10 cellular contexts compared by ENCODE assay signal in genomic region chr1:52554756-52555155, GRCh38. TPM values are rescaled to one million over a fixed set of nuclear protein-coding genes. Genes with fewer than 3 reads are reported as not detected.
A peak's percentile ranks its signal among the peaks of the same experiment; 100 is the strongest.
DNase-seq lines count a peak whose midpoint lies in the region; ATAC-seq and TF ChIP-seq lines count a peak whose summit lies in the region.
"Had no signal": no experiment of that assay in that cellular context is flagged by ENCODE, and none has a peak within 500 bp of the region (broad histone marks: within the 10 kb centered on the region; RNA-seq: fewer than 3 reads in every experiment).

No MANE protein-coding gene starts in this region.

- no peak overlapping the region for H2BK5ac ChIP-seq in IMR-90 (ENCODE audit: low read depth, low read length, poor library complexity, severe bottlenecking)
- no peak overlapping the region for H2BK5ac ChIP-seq in mesenchymal stem cell (ENCODE audit: low read depth, low read length, poor library complexity, severe bottlenecking)

- peak overlapping the region; percentile 31 to 92; a peak in 2 of 4 replicates for H4K8ac ChIP-seq in IMR-90 (ENCODE audit: low read depth in 2 of 2, low read length in 2 of 2)
- peak overlapping the region; percentile 41 for H4K8ac ChIP-seq in mesenchymal stem cell (ENCODE audit: low read length)

- H3K4me1 ChIP-seq in IMR-90 (ENCODE audit: control insufficient read depth, insufficient read depth, low read length) = peaks cover 4% of the 10 kb centered on the region
- no peaks in the 10 kb centered on the region for H3K4me1 ChIP-seq in mesenchymal stem cell (ENCODE audit: control insufficient read depth, insufficient read depth, low read depth, low read length)

- H3K4me3 Mint-ChIP-seq in activated CD8-positive, alpha-beta T cell treated with anti-CD3 and anti-CD28 coated beads, Interleukin-2, amount 10 ng/mL, durations not matched to agents 7 days and 5 days = peak overlapping the region; percentile 65

- no peak overlapping the region for H2AFZ ChIP-seq in IMR-90 (replicated peaks; ENCODE audit: low read length, poor library complexity)
- H2AFZ ChIP-seq in mesenchymal stem cell (ENCODE audit: low read depth, low read length) = no peak overlapping the region

- H3K9ac ChIP-seq in IMR-90 (ENCODE audit: low read depth, low read length) = no peak overlapping the region
- H3K9ac ChIP-seq in mesenchymal stem cell (ENCODE audit: low read length) = peak overlapping the region; percentile 91

- H3K4ac ChIP-seq in IMR-90 (ENCODE audit: low read depth, low read length) = no peak overlapping the region
- peak overlapping the region in 1 of 2 experiments; percentile 51 for H3K4ac ChIP-seq in mesenchymal stem cell (ENCODE audit: low read depth in 1 of 2, low read length in 2 of 2)

- H3K14ac ChIP-seq in IMR-90 (replicated peaks; ENCODE audit: low read depth, low read length) = 0 out of 2 replicates have a peak overlapping the region, but pooled peaks have one; percentile 10
- no peak overlapping the region for H3K14ac ChIP-seq in mesenchymal stem cell (ENCODE audit: low read length in 2 of 2)

- DNase-seq in COR-L47 (lab: John Stamatoyannopoulos, UW) = peak; percentile 75
- peak; percentile 31 for DNase-seq in IMR-90
- no peak for DNase-seq in activated CD8-positive, alpha-beta T cell treated with anti-CD3 and anti-CD28 coated beads, Interleukin-2, amount 10 ng/mL, durations not matched to agents 7 days and 5 days
- peak; percentile 30 for DNase-seq in mesenchymal stem cell
- no peak for DNase-seq in KG1 (lab: John Stamatoyannopoulos, UW)
- DNase-seq in NCI-H446 treated with DMSO at 0.1 percent for 48 hours (lab: John Stamatoyannopoulos, UW) = no peak
- no peak for DNase-seq in NCI-H524 (lab: John Stamatoyannopoulos, UW)
- DNase-seq: HCEC 1CT, mucosa of descending colon had no signal

- TF ChIP-seq RAD21 in IMR-90 (IDR thresholded peaks at IDR 0.05; ENCODE audit: low read length) = no peak

- no TSS peak for BruUV-seq in IMR-90 (replicated peaks; lab: Mats Ljungman, UMichigan)

- H3K27me3 ChIP-seq in IMR-90 (ENCODE audit: control insufficient read depth, insufficient read depth, low read length) = no peaks in the 10 kb centered on the region
- no peaks in the 10 kb centered on the region for H3K27me3 ChIP-seq in mesenchymal stem cell (ENCODE audit: control insufficient read depth in 1 of 2, insufficient read depth in 1 of 2, low read length in 2 of 2)

- dilution Hi-C loops in IMR-90 (cut with HindIII; ENCODE audit: low sequenced_read_pairs, unreplicated experiment) = no loop called here

- H2BK15ac ChIP-seq in IMR-90 (ENCODE audit: low read depth, low read length) = no peak overlapping the region
- no peak overlapping the region for H2BK15ac ChIP-seq in mesenchymal stem cell (ENCODE audit: low read depth, poor library complexity, severe bottlenecking)

- peaks cover 21% of the 10 kb centered on the region for H4K20me1 ChIP-seq in IMR-90 (ENCODE audit: insufficient read depth, low read length)

- TF ChIP-seq POLR2A in IMR-90 (IDR thresholded peaks at IDR 0.05; ENCODE audit: low read depth, low read length) = no peak

- peaks cover 2% of the 10 kb centered on the region for H3K36me3 Mint-ChIP-seq in activated CD8-positive, alpha-beta T cell treated with anti-CD3 and anti-CD28 coated beads, Interleukin-2, amount 10 ng/mL, durations not matched to agents 7 days and 5 days (ENCODE audit: low read depth)

- H3K4me3 ChIP-seq in IMR-90 (ENCODE audit: insufficient read depth, low read depth, low read length) (no peak overlapping the region), mesenchymal stem cell (ENCODE audit: insufficient read depth in 1 of 2, low read depth in 1 of 2, low read length in 2 of 2) (peak overlapping the region in 1 of 2 experiments; percentile 83)
- H3K4me3 ChIP-seq: mucosa of descending colon had no signal

- POLR2A ChIA-PET in IMR-90 (lab: Charles Lee; ENCODE audit: unreplicated experiment) = no interaction called here
- POLR2A ChIA-PET in activated CD8-positive, alpha-beta T cell treated with anti-CD3 and anti-CD28 coated beads, Interleukin-2, amount 10 ng/mL, durations not matched to agents 7 days and 5 days (lab: Charles Lee) = interaction anchor here (1.2 kb wide), 1 partner anchor 151 kb away, joined by 4 read pairs; the partner anchor contains the start of gene ORC1

- no peak overlapping the region for H2BK12ac ChIP-seq in mesenchymal stem cell (ENCODE audit: low read length in 2 of 2)

- H3K9me3 Mint-ChIP-seq in activated CD8-positive, alpha-beta T cell treated with anti-CD3 and anti-CD28 coated beads, Interleukin-2, amount 10 ng/mL, durations not matched to agents 7 days and 5 days (ENCODE audit: insufficient read depth) = no peaks in the 10 kb centered on the region

- H3K4me2 ChIP-seq in IMR-90 (ENCODE audit: low read depth, low read length) (no peak overlapping the region; the same call in 1 of the 2 replicates), mesenchymal stem cell (ENCODE audit: low read length, poor library complexity, severe bottlenecking) (no peak overlapping the region)

- peaks cover 3 to 33% of the 10 kb centered on the region in 2 experiments; a peak in 2 of 4 replicates for H3K79me1 ChIP-seq in IMR-90 (ENCODE audit: low read depth in 1 of 2, low read length in 2 of 2)
- peaks cover 3% of the 10 kb centered on the region for H3K79me1 ChIP-seq in mesenchymal stem cell (replicated peaks; ENCODE audit: low read length, poor library complexity, severe bottlenecking)

- no peaks in the 10 kb centered on the region for H3K9me3 ChIP-seq in IMR-90 (ENCODE audit: control insufficient read depth, insufficient read depth, low read length)
- no peaks in the 10 kb centered on the region for H3K9me3 ChIP-seq in mesenchymal stem cell (ENCODE audit: control insufficient read depth, low read length)
- H3K9me3 ChIP-seq: mucosa of descending colon had no signal

- no peaks in the 10 kb centered on the region for H3K36me3 ChIP-seq in IMR-90 (ENCODE audit: control insufficient read depth, insufficient read depth, low read length)
- H3K36me3 ChIP-seq in mesenchymal stem cell (ENCODE audit: control insufficient read depth in 1 of 2, insufficient read depth in 2 of 2, low read depth in 1 of 2, low read length in 2 of 2) = no peaks in the 10 kb centered on the region

- H2BK120ac ChIP-seq in IMR-90 (ENCODE audit: low read depth, low read length) = no peak overlapping the region
- H2BK120ac ChIP-seq in mesenchymal stem cell (ENCODE audit: low read depth, low read length) = no peak overlapping the region

- in situ Hi-C loops in IMR-90 (cut with MboI; ENCODE audit: low sequenced_read_pairs) = no loop called here

- H3K18ac ChIP-seq in IMR-90 (ENCODE audit: low read depth, low read length) (no peak overlapping the region), mesenchymal stem cell (ENCODE audit: low read depth in 1 of 2, low read length in 2 of 2) (no peak overlapping the region)

- WGBS in IMR-90 (ENCODE audit: extremely low coverage in 2 of 2, insufficient read length in 1 of 2), 2 experiments = no CpG with 5 or more reads among the region's 3 CpGs
- WGBS in mesenchymal stem cell = 15% methylated on average over 2 of the region's 3 CpGs

- CTCF ChIA-PET in IMR-90 (lab: Yijun Ruan, JAX) = no interaction called here
- CTCF ChIA-PET in activated CD8-positive, alpha-beta T cell treated with anti-CD3 and anti-CD28 coated beads, Interleukin-2, amount 10 ng/mL, durations not matched to agents 7 days and 5 days (lab: Charles Lee) = interaction anchor here (3.2 kb wide), 1 partner anchor 14 kb away, joined by 10 read pairs; no protein-coding TSS in a partner anchor

- H2AK9ac ChIP-seq in IMR-90 (replicated peaks; ENCODE audit: low read depth, low read length, poor library complexity) = no peak overlapping the region

- H3K9me1 ChIP-seq in IMR-90 (ENCODE audit: insufficient read depth, low read length) = 0 out of 2 replicates have a peak, but pooled peaks cover 3% of the 10 kb centered on the region

- intact Hi-C loops in IMR-90 (cut with micrococcal nuclease) = no loop called here

- H2BK20ac ChIP-seq in IMR-90 (ENCODE audit: low read depth, low read length) = no peak overlapping the region

- H3K27ac Mint-ChIP-seq in activated CD8-positive, alpha-beta T cell treated with anti-CD3 and anti-CD28 coated beads, Interleukin-2, amount 10 ng/mL, durations not matched to agents 7 days and 5 days = peak overlapping the region; percentile 60

- H3K56ac ChIP-seq in IMR-90 (ENCODE audit: extremely low read depth, insufficient read depth, low read length) = no peak overlapping the region

- peaks cover 13% of the 10 kb centered on the region for H3K27me3 Mint-ChIP-seq in activated CD8-positive, alpha-beta T cell treated with anti-CD3 and anti-CD28 coated beads, Interleukin-2, amount 10 ng/mL, durations not matched to agents 7 days and 5 days (ENCODE audit: low read depth)

- H4K5ac ChIP-seq in IMR-90 (ENCODE audit: low read depth, low read length) = no peak overlapping the region

- ATAC-seq in IMR-90 (ENCODE audit: low read depth) (no peak), HG03521 (IDR thresholded peaks at IDR 0.05; ENCODE audit: unreplicated experiment) (no peak)
- ATAC-seq in activated CD8-positive, alpha-beta T cell treated with anti-CD3 and anti-CD28 coated beads, Interleukin-2, amount 10 ng/mL, durations not matched to agents 7 days and 5 days = no peak
- ATAC-seq: mucosa of descending colon had no signal

- no peak for TF ChIP-seq CTCF in IMR-90 (conservative IDR thresholded peaks at IDR 0.05; ENCODE audit: low read depth, low read length)

- no peak overlapping the region for H4K91ac ChIP-seq in IMR-90 (ENCODE audit: insufficient read depth, low read depth, low read length)
- H4K91ac ChIP-seq in mesenchymal stem cell (ENCODE audit: low read length) = no peak overlapping the region

- no peak overlapping the region for H3K27ac ChIP-seq in IMR-90 (ENCODE audit: insufficient read depth, low read length)
- no peak overlapping the region for H3K27ac ChIP-seq in mesenchymal stem cell (ENCODE audit: low read length, poor library complexity, severe bottlenecking)

- H2AK5ac ChIP-seq in IMR-90 (ENCODE audit: low read depth, low read length) = no peak overlapping the region
- peak overlapping the region; percentile 82 for H2AK5ac ChIP-seq in mesenchymal stem cell (ENCODE audit: low read length, severe bottlenecking)

- H3K23ac ChIP-seq in IMR-90 (ENCODE audit: low read depth, low read length) (peak overlapping the region; percentile 63; the same call in 1 of the 2 replicates), mesenchymal stem cell (ENCODE audit: low read length in 2 of 2) (no peak overlapping the region)

- peaks cover 15% of the 10 kb centered on the region for H3K4me1 Mint-ChIP-seq in activated CD8-positive, alpha-beta T cell treated with anti-CD3 and anti-CD28 coated beads, Interleukin-2, amount 10 ng/mL, durations not matched to agents 7 days and 5 days (ENCODE audit: low read depth)

RNA-seq across cellular contexts. Expression of gene TUT4, which starts 1.9 kb away (rescaled TPM):
- total RNA-seq in IMR-90 (2012; rRNA removed) = 10.9 and 28.6 TPM in 2 replicates
- polyA plus RNA-seq in IMR-90 (2012; rRNA removed) = 40.0 and 42.7 TPM in 2 replicates
- 4.6 and 8.0 TPM in 2 replicates for polyA plus RNA-seq in IMR-90 (2012; cell fraction: cytosol; rRNA removed)
- 94.9 and 117 TPM in 2 replicates for polyA plus RNA-seq in IMR-90 (2012; cell fraction: nucleus; rRNA removed; ENCODE audit: low replicate concordance)
- 10 to 100 TPM; 58.5 to 65.9 TPM for total RNA-seq in activated CD8-positive, alpha-beta T cell treated with anti-CD3 and anti-CD28 coated beads, Interleukin-2, amount 10 ng/mL, durations not matched to agents 7 days and 5 days
- polyA plus RNA-seq in mesenchymal stem cell (2013, experiment 1 of 2) = 17.9 TPM
- 18.2 TPM for polyA plus RNA-seq in mesenchymal stem cell (2013, experiment 2 of 2)

RNA-seq across cellular contexts. Expression of gene GPX7, which starts 47.4 kb away (rescaled TPM):
- 3.1 and 3.4 TPM in 2 replicates for total RNA-seq in IMR-90 (2012; rRNA removed)
- polyA plus RNA-seq in IMR-90 (2012; rRNA removed) = 3.2 and 3.8 TPM in 2 replicates
- 0.90 and 4.0 TPM in 2 replicates for polyA plus RNA-seq in IMR-90 (2012; cell fraction: cytosol; rRNA removed)
- 2.0 and 2.5 TPM in 2 replicates for polyA plus RNA-seq in IMR-90 (2012; cell fraction: nucleus; rRNA removed; ENCODE audit: low replicate concordance)
- total RNA-seq in activated CD8-positive, alpha-beta T cell treated with anti-CD3 and anti-CD28 coated beads, Interleukin-2, amount 10 ng/mL, durations not matched to agents 7 days and 5 days = 10 to 100 TPM; 10.0 to 10.4 TPM
- polyA plus RNA-seq in mesenchymal stem cell (2013, experiment 1 of 2) = 35.3 TPM
- 36.1 TPM for polyA plus RNA-seq in mesenchymal stem cell (2013, experiment 2 of 2)

Comparison
In these comparisons a context has a peak if more than half of its experiments do, and no peak if none do; other contexts are left out.
1. DNase-seq: peak in COR-L47 (single experiment), IMR-90 (single experiment) and mesenchymal stem cell (single experiment); none in activated CD8-positive, alpha-beta T cell treated with anti-CD3 and anti-CD28 coated beads, Interleukin-2, amount 10 ng/mL, durations not matched to agents 7 days and 5 days (single experiment), KG1 (single experiment), NCI-H446 treated with DMSO at 0.1 percent for 48 hours (single experiment) and NCI-H524 (0 of 2).